35 cellular contexts compared by ENCODE assay signal in the genomic region with DNA sequence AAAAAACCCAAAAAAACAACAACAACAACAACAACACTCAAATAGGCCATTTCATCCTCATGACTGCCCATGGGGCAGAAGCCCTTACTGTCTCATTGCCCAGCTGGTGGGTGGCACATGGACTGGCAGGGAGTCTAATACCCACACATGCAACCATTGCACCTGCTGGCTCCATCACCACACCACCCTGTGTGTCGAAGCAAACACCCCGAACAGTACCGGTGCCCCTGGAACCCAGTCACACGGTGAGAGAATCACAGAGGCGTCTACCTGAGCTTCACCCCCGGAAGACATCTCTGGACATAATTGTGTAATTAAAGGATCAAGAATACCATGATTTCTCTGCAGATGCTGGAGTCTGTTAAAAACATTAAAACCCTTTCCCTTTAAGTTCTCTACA. TPM values are rescaled to one million over a fixed set of nuclear protein-coding genes. Genes with fewer than 3 reads are reported as not detected.
"Had no signal": no experiment of that assay in that cellular context is flagged by ENCODE, and none has a peak within 500 bp of the region (broad histone marks: within the 10 kb centered on the region; RNA-seq: fewer than 3 reads in every experiment).

No MANE protein-coding gene starts in this region.

- H3K4me3 Mint-ChIP-seq: naive thymus-derived CD4-positive, alpha-beta T cell; natural killer cell treated with Interleukin-12 subunit alpha and Interleukin-12 subunit beta and Interleukin-15 and Interleukin-18, amount 100 ng/mL, for 72 hours; stimulated activated naive B cell treated with anti-CD40 and anti-IgM and Interleukin-4, amounts not matched to agents 10 μg/mL and 1 μg/mL and 100 μg/mL, for 72 hours had no signal

- H3K36me3 ChIP-seq: heart right ventricle, left ventricle myocardium inferior, suprapubic skin, thoracic aorta, tibial artery, upper lobe of right lung had no signal

- H2AFZ ChIP-seq: hepatocyte, parathyroid adenoma had no signal

- H3K9me3 ChIP-seq: mucosa of descending colon, suprapubic skin, thoracic aorta, tibial artery had no signal

- H3K9me3 Mint-ChIP-seq: natural killer cell treated with Interleukin-12 subunit alpha and Interleukin-12 subunit beta and Interleukin-15 and Interleukin-18, amount 100 ng/mL, for 72 hours had no signal

- H3K4me2 ChIP-seq: hepatocyte, smooth muscle cell had no signal

- H3K4me1 Mint-ChIP-seq: naive thymus-derived CD4-positive, alpha-beta T cell; stimulated activated naive B cell treated with anti-CD40 and anti-IgM and Interleukin-4, amounts not matched to agents 10 μg/mL and 1 μg/mL and 100 μg/mL, for 72 hours had no signal

- H3K27ac ChIP-seq: heart right ventricle, hepatocyte, left ventricle myocardium inferior, parathyroid adenoma, suprapubic skin, thoracic aorta, tibial artery, upper lobe of right lung had no signal

- ATAC-seq: heart right ventricle; mucosa of descending colon; naive thymus-derived CD4-positive, alpha-beta T cell; natural killer cell treated with Interleukin-12 subunit alpha and Interleukin-12 subunit beta and Interleukin-15 and Interleukin-18, amount 100 ng/mL, for 72 hours; right cardiac atrium; stimulated activated naive B cell treated with anti-CD40 and anti-IgM and Interleukin-4, amounts not matched to agents 10 μg/mL and 1 μg/mL and 100 μg/mL, for 72 hours; stimulated activated naive CD8-positive, alpha-beta T cell treated with anti-CD3 and anti-CD28 coated beads, Interleukin-15, Interleukin-2, amounts not matched to agents 100 U/mL and 50 U/mL, for 24 hours; upper lobe of right lung had no signal

- H3K4me3 ChIP-seq: heart right ventricle, hepatocyte, left ventricle myocardium inferior, lung, mucosa of descending colon, smooth muscle cell, suprapubic skin, thoracic aorta, tibial artery, upper lobe of right lung had no signal

- H3K36me3 Mint-ChIP-seq: naive thymus-derived CD4-positive, alpha-beta T cell; natural killer cell treated with Interleukin-12 subunit alpha and Interleukin-12 subunit beta and Interleukin-15 and Interleukin-18, amount 100 ng/mL, for 72 hours; stimulated activated naive B cell treated with anti-CD40 and anti-IgM and Interleukin-4, amounts not matched to agents 10 μg/mL and 1 μg/mL and 100 μg/mL, for 72 hours had no signal

- H3K4me1 ChIP-seq: heart right ventricle, left ventricle myocardium inferior, parathyroid adenoma, suprapubic skin, tibial artery, upper lobe of right lung had no signal

- H3K27me3 ChIP-seq: hepatocyte had no signal

- H3K79me2 ChIP-seq: hepatocyte, parathyroid adenoma had no signal

- H3K27ac Mint-ChIP-seq: naive thymus-derived CD4-positive, alpha-beta T cell; natural killer cell treated with Interleukin-12 subunit alpha and Interleukin-12 subunit beta and Interleukin-15 and Interleukin-18, amount 100 ng/mL, for 72 hours; progenitor cell of endocrine pancreas; stimulated activated naive B cell treated with anti-CD40 and anti-IgM and Interleukin-4, amounts not matched to agents 10 μg/mL and 1 μg/mL and 100 μg/mL, for 72 hours had no signal

- DNase-seq: heart right ventricle; islet precursor cell; left ventricle myocardium inferior; mesendoderm; midbrain; mucosa of descending colon; naive thymus-derived CD4-positive, alpha-beta T cell; nucleus accumbens; retina; right cardiac atrium; stimulated activated CD4-positive, alpha-beta T cell treated with anti-CD3 and anti-CD28 coated beads, Interleukin-12 subunit alpha, Interleukin-12 subunit beta, amount 100 ng/mL, for 4 hours; stimulated activated CD4-positive, alpha-beta T cell treated with anti-CD3 and anti-CD28 coated beads, Interleukin-15, amount 100 ng/mL, for 24 hours; stimulated activated CD4-positive, alpha-beta T cell treated with anti-CD3 and anti-CD28 coated beads, Interleukin-2, amount 100 ng/mL, for 24 hours; stimulated activated CD4-positive, alpha-beta T cell treated with anti-CD3 and anti-CD28 coated beads, Interleukin-4, amount 100 ng/mL, for 1 hour; stimulated activated naive B cell treated with anti-CD40 and anti-IgM and Interleukin-4, amounts not matched to agents 10 μg/mL and 1 μg/mL and 100 μg/mL, for 72 hours; stimulated activated naive CD8-positive, alpha-beta T cell treated with anti-CD3 and anti-CD28 coated beads, Interleukin-15, Interleukin-2, amounts not matched to agents 100 U/mL and 50 U/mL, for 24 hours; trophoblast cell; upper lobe of right lung had no signal

RNA-seq across cellular contexts. Expression of gene PAEP, which starts 6.5 kb away (rescaled TPM):
- total RNA-seq: heart right ventricle; hepatocyte; kidney epithelial cell; left ventricle myocardium inferior; mucosa of descending colon; myocyte; naive thymus-derived CD4-positive, alpha-beta T cell; natural killer cell treated with Interleukin-12 subunit alpha and Interleukin-12 subunit beta and Interleukin-15 and Interleukin-18, amount 100 ng/mL, for 72 hours; osteocyte; progenitor cell of endocrine pancreas; pulmonary artery endothelial cell; right cardiac atrium; skeletal muscle tissue; subcutaneous adipose tissue; thoracic aorta; upper lobe of right lung had no signal
- polyA plus RNA-seq: heart right ventricle; hepatocyte; naive thymus-derived CD4-positive, alpha-beta T cell; neural cell; right cardiac atrium; smooth muscle cell had no signal

RNA-seq across cellular contexts. Expression of gene OBP2A, which starts 22.1 kb away (rescaled TPM):
- total RNA-seq: heart right ventricle; hepatocyte; kidney epithelial cell; left ventricle myocardium inferior; lung; mucosa of descending colon; myocyte; naive thymus-derived CD4-positive, alpha-beta T cell; natural killer cell treated with Interleukin-12 subunit alpha and Interleukin-12 subunit beta and Interleukin-15 and Interleukin-18, amount 100 ng/mL, for 72 hours; osteocyte; progenitor cell of endocrine pancreas; pulmonary artery endothelial cell; right cardiac atrium; skeletal muscle tissue; smooth muscle cell; subcutaneous adipose tissue; thoracic aorta; upper lobe of right lung had no signal
- polyA plus RNA-seq: heart right ventricle; hepatocyte; naive thymus-derived CD4-positive, alpha-beta T cell; neural cell; right cardiac atrium had no signal

RNA-seq across cellular contexts. Expression of gene LCN1, which starts 46.8 kb away (rescaled TPM):
- total RNA-seq: hepatocyte; kidney epithelial cell; left ventricle myocardium inferior; lower leg skin; lung; mucosa of descending colon; myocyte; naive thymus-derived CD4-positive, alpha-beta T cell; natural killer cell treated with Interleukin-12 subunit alpha and Interleukin-12 subunit beta and Interleukin-15 and Interleukin-18, amount 100 ng/mL, for 72 hours; osteocyte; progenitor cell of endocrine pancreas; pulmonary artery endothelial cell; skeletal muscle tissue; subcutaneous adipose tissue; suprapubic skin; thoracic aorta; upper lobe of right lung had no signal
- polyA plus RNA-seq: hepatocyte; lung; naive thymus-derived CD4-positive, alpha-beta T cell; neural cell; right cardiac atrium had no signal
